Comparison of ENCODE assay signal across 38 cellular contexts in the genomic region with DNA sequence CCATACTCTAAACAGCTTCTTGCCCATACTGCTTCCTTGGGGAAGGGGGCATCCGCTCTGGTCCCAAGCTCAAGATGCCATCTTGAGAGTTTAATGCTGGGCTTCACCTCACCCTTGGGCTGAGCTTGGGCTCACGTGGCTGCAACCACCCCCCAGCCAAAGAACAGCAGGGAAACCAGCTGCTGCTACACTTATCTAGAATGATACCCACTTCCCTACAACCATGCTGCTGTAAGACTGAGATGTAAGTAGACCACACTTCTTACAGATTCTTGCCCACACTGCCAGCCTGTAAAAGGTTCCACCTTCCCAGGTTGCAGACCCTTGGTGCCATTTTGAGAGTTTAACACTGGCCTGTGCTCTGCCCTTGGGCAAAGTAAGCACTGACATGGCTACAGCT. TPM values are rescaled to one million over a fixed set of nuclear protein-coding genes. Genes with fewer than 3 reads are reported as not detected.
"Had no signal": no experiment of that assay in that cellular context is flagged by ENCODE, and none has a peak within 500 bp of the region (broad histone marks: within the 10 kb centered on the region; RNA-seq: fewer than 3 reads in every experiment).

No MANE protein-coding gene starts in this region.

- FAIRE-seq: endometrium, endothelial cell of umbilical vein had no signal

- H3K27me3 Mint-ChIP-seq: activated CD4-positive, alpha-beta T cell treated with anti-CD3 and anti-CD28 coated beads, Interleukin-2, amount 10 ng/mL, durations not matched to agents 24 days and 14 days; activated naive CD4-positive, alpha-beta T cell treated with anti-CD3 and anti-CD28 coated beads, Interleukin-2, amount 50 U/mL, for 24 hours had no signal

- H3K27ac Mint-ChIP-seq: activated CD4-positive, alpha-beta memory T cell treated with anti-CD3 and anti-CD28 coated beads for 36 hours; activated CD4-positive, alpha-beta T cell treated with anti-CD3 and anti-CD28 coated beads for 36 hours; activated CD4-positive, alpha-beta T cell treated with anti-CD3 and anti-CD28 coated beads, Interleukin-2, amount 10 ng/mL, durations not matched to agents 24 days and 14 days; activated CD8-positive, alpha-beta memory T cell treated with anti-CD3 and anti-CD28 coated beads, Interleukin-2, amount 10 ng/mL, durations not matched to agents 7 days and 5 days; activated CD8-positive, alpha-beta T cell treated with anti-CD3 and anti-CD28 coated beads, Interleukin-2, amount 10 ng/mL, durations not matched to agents 7 days and 5 days; activated naive CD4-positive, alpha-beta T cell treated with anti-CD3 and anti-CD28 coated beads for 36 hours; activated naive CD4-positive, alpha-beta T cell treated with anti-CD3 and anti-CD28 coated beads, Interleukin-2, amount 50 U/mL, for 24 hours; activated naive CD8-positive, alpha-beta T cell treated with anti-CD3 and anti-CD28 coated beads for 36 hours; activated naive CD8-positive, alpha-beta T cell treated with anti-CD3 and anti-CD28 coated beads, Interleukin-2, amount 50 U/mL, for 24 hours; activated T-helper 1 cell treated with anti-CD3 and anti-CD28 coated beads, Interleukin-12 subunit alpha, Interleukin-12 subunit beta, Interleukin-2, Interleukin-4 antibody, amounts not matched to agents 30 ng/mL and 10 ng/mL and 1 ng/mL, durations not matched to agents 14 hours and 24 hours and 36 hours; activated T-helper 2 cell treated with anti-CD3 and anti-CD28 coated beads, Interferon-gamma antibody, Interleukin-2, Interleukin-4, amounts not matched to agents 10 μg/mL and 5 μg/mL and 100 μg/mL, durations not matched to agents 14 hours and 24 hours and 36 hours had no signal

- ATAC-seq: activated CD4-positive, alpha-beta T cell treated with anti-CD3 and anti-CD28 coated beads for 36 hours; activated CD8-positive, alpha-beta memory T cell treated with anti-CD3 and anti-CD28 coated beads, Interleukin-2, amount 10 ng/mL, durations not matched to agents 7 days and 5 days; activated CD8-positive, alpha-beta T cell treated with anti-CD3 and anti-CD28 coated beads, Interleukin-2, amount 10 ng/mL, durations not matched to agents 7 days and 5 days; activated naive CD8-positive, alpha-beta T cell treated with anti-CD3 and anti-CD28 coated beads, Interleukin-2, amount 50 U/mL, for 24 hours; body of pancreas; gastroesophageal sphincter had no signal

- DNase-seq: activated CD4-positive, alpha-beta memory T cell treated with anti-CD3 and anti-CD28 coated beads for 36 hours; activated CD4-positive, alpha-beta T cell treated with anti-CD3 and anti-CD28 coated beads for 36 hours; activated CD4-positive, alpha-beta T cell treated with anti-CD3 and anti-CD28 coated beads, Interleukin-2, amount 10 ng/mL, durations not matched to agents 24 days and 14 days; activated CD4-positive, CD25-positive, alpha-beta regulatory T cell; activated CD4-positive, CD25-positive, alpha-beta regulatory T cell treated with anti-CD3 and anti-CD28 coated beads, Interleukin-2, amount 50 U/mL, for 72 hours; activated CD8-positive, alpha-beta memory T cell treated with anti-CD3 and anti-CD28 coated beads, Interleukin-2, amount 10 ng/mL, durations not matched to agents 7 days and 5 days; activated CD8-positive, alpha-beta memory T cell treated with anti-CD3 and anti-CD28 coated beads, Interleukin-2, amount 50 U/mL, for 4 hours; activated CD8-positive, alpha-beta T cell treated with anti-CD3 and anti-CD28 coated beads, Interleukin-2, amount 10 ng/mL, durations not matched to agents 7 days and 5 days; activated effector memory CD4-positive, alpha-beta T cell treated with anti-CD3 and anti-CD28 coated beads, Interleukin-2, amount 50 U/mL, for 16 hours; activated naive CD4-positive, alpha-beta T cell treated with anti-CD3 and anti-CD28 coated beads for 36 hours; activated naive CD8-positive, alpha-beta T cell treated with anti-CD3 and anti-CD28 coated beads for 36 hours; activated naive CD8-positive, alpha-beta T cell treated with anti-CD3 and anti-CD28 coated beads, Interleukin-2, amount 50 U/mL, for 24 hours; activated T-cell treated with anti-CD3 and anti-CD28 coated beads, Interleukin-2, amount 50 U/mL, for 1 hour; activated T-cell treated with anti-CD3 and anti-CD28 coated beads, Interleukin-2, amount 50 U/mL, for 48 hours; adrenal gland; amygdala; aorta; body of pancreas; central memory CD4-positive, alpha-beta T cell; cerebellar nuclear complex; colonic mucosa; effector CD8-positive, alpha-beta T cell; esophagus squamous epithelium; T-helper 2 cell had no signal

- H3K27me3 ChIP-seq: adrenal gland, body of pancreas, cardiac muscle cell, colonic mucosa, esophagus squamous epithelium, gastroesophageal sphincter had no signal

- H3K4me1 ChIP-seq: adrenal gland, body of pancreas, colonic mucosa, esophagus squamous epithelium, gastroesophageal sphincter had no signal

- H3K4me1 Mint-ChIP-seq: activated CD4-positive, alpha-beta T cell treated with anti-CD3 and anti-CD28 coated beads for 36 hours; activated CD4-positive, alpha-beta T cell treated with anti-CD3 and anti-CD28 coated beads, Interleukin-2, amount 10 ng/mL, durations not matched to agents 24 days and 14 days; activated CD8-positive, alpha-beta memory T cell treated with anti-CD3 and anti-CD28 coated beads, Interleukin-2, amount 10 ng/mL, durations not matched to agents 7 days and 5 days; activated naive CD4-positive, alpha-beta T cell treated with anti-CD3 and anti-CD28 coated beads, Interleukin-2, amount 50 U/mL, for 24 hours; activated naive CD8-positive, alpha-beta T cell treated with anti-CD3 and anti-CD28 coated beads, Interleukin-2, amount 50 U/mL, for 24 hours had no signal

- H3K4me3 ChIP-seq: adrenal gland, body of pancreas, cardiac muscle cell, colonic mucosa, esophagus squamous epithelium, gastroesophageal sphincter had no signal

- H3K4me3 Mint-ChIP-seq: activated CD4-positive, alpha-beta memory T cell treated with anti-CD3 and anti-CD28 coated beads for 36 hours; activated CD4-positive, alpha-beta T cell treated with anti-CD3 and anti-CD28 coated beads for 36 hours; activated CD4-positive, alpha-beta T cell treated with anti-CD3 and anti-CD28 coated beads, Interleukin-2, amount 10 ng/mL, durations not matched to agents 24 days and 14 days; activated CD8-positive, alpha-beta memory T cell treated with anti-CD3 and anti-CD28 coated beads, Interleukin-2, amount 10 ng/mL, durations not matched to agents 7 days and 5 days; activated CD8-positive, alpha-beta T cell treated with anti-CD3 and anti-CD28 coated beads, Interleukin-2, amount 10 ng/mL, durations not matched to agents 7 days and 5 days; activated naive CD4-positive, alpha-beta T cell treated with anti-CD3 and anti-CD28 coated beads for 36 hours; activated naive CD4-positive, alpha-beta T cell treated with anti-CD3 and anti-CD28 coated beads, Interleukin-2, amount 50 U/mL, for 24 hours; activated naive CD8-positive, alpha-beta T cell treated with anti-CD3 and anti-CD28 coated beads for 36 hours; activated naive CD8-positive, alpha-beta T cell treated with anti-CD3 and anti-CD28 coated beads, Interleukin-2, amount 50 U/mL, for 24 hours; activated T-helper 1 cell treated with anti-CD3 and anti-CD28 coated beads, Interleukin-12 subunit alpha, Interleukin-12 subunit beta, Interleukin-2, Interleukin-4 antibody, amounts not matched to agents 30 ng/mL and 10 ng/mL and 1 ng/mL, durations not matched to agents 14 hours and 24 hours and 36 hours had no signal

- H3K36me3 Mint-ChIP-seq: activated CD8-positive, alpha-beta memory T cell treated with anti-CD3 and anti-CD28 coated beads, Interleukin-2, amount 10 ng/mL, durations not matched to agents 7 days and 5 days had no signal

- H3K36me3 ChIP-seq: adrenal gland, cardiac muscle cell, colonic mucosa, esophagus squamous epithelium, gastroesophageal sphincter had no signal

- H3K27ac ChIP-seq: adrenal gland, body of pancreas, cardiac muscle cell, colonic mucosa, epithelial cell of prostate, esophagus squamous epithelium, gastroesophageal sphincter had no signal

- H3K9me3 ChIP-seq: adrenal gland, body of pancreas, colonic mucosa had no signal

RNA-seq across cellular contexts. Expression of a gene that starts 9.7 kb away (rescaled TPM):
- total RNA-seq: activated CD4-positive, alpha-beta memory T cell treated with anti-CD3 and anti-CD28 coated beads for 36 hours; activated CD4-positive, alpha-beta T cell treated with anti-CD3 and anti-CD28 coated beads, Interleukin-2, amount 10 ng/mL, durations not matched to agents 24 days and 14 days; activated CD8-positive, alpha-beta memory T cell treated with anti-CD3 and anti-CD28 coated beads for 36 hours; activated CD8-positive, alpha-beta memory T cell treated with anti-CD3 and anti-CD28 coated beads, Interleukin-2, amount 10 ng/mL, durations not matched to agents 7 days and 5 days; activated naive CD8-positive, alpha-beta T cell treated with anti-CD3 and anti-CD28 coated beads for 36 hours; activated T-helper 1 cell treated with anti-CD3 and anti-CD28 coated beads, Interleukin-12 subunit alpha, Interleukin-12 subunit beta, Interleukin-2, Interleukin-4 antibody, amounts not matched to agents 30 ng/mL and 10 ng/mL and 1 ng/mL, durations not matched to agents 14 hours and 24 hours and 36 hours; activated T-helper 2 cell treated with anti-CD3 and anti-CD28 coated beads, Interferon-gamma antibody, Interleukin-2, Interleukin-4, amounts not matched to agents 10 μg/mL and 5 μg/mL and 100 μg/mL, durations not matched to agents 14 hours and 24 hours and 36 hours; body of pancreas; cardiac muscle cell; dermis microvascular lymphatic vessel endothelial cell; endothelial cell of umbilical vein; fibroblast of lung; fibroblast of villous mesenchyme; glomerular endothelial cell; T-helper 1 cell treated with Interleukin-12 subunit alpha and Interleukin-12 subunit beta and Interleukin-4 antibody, amounts not matched to agents 30 ng/mL and 1 ng/mL, for 36 hours had no signal
- polyA plus RNA-seq: cardiac muscle cell, endothelial cell of umbilical vein, fibroblast of lung had no signal

RNA-seq across cellular contexts. Expression of a gene that starts 43.2 kb away (rescaled TPM):
- total RNA-seq: body of pancreas, cardiac muscle cell, dermis microvascular lymphatic vessel endothelial cell, endothelial cell of umbilical vein, fibroblast of lung, fibroblast of villous mesenchyme, glomerular endothelial cell had no signal
- polyA plus RNA-seq: cardiac muscle cell, endothelial cell of umbilical vein, fibroblast of lung had no signal

RNA-seq across cellular contexts. Expression of a gene that starts 58.3 kb away (rescaled TPM):
- total RNA-seq: activated CD4-positive, alpha-beta memory T cell treated with anti-CD3 and anti-CD28 coated beads for 36 hours; activated CD4-positive, alpha-beta T cell treated with anti-CD3 and anti-CD28 coated beads, Interleukin-2, amount 10 ng/mL, durations not matched to agents 24 days and 14 days; activated CD8-positive, alpha-beta memory T cell treated with anti-CD3 and anti-CD28 coated beads for 36 hours; activated CD8-positive, alpha-beta memory T cell treated with anti-CD3 and anti-CD28 coated beads, Interleukin-2, amount 10 ng/mL, durations not matched to agents 7 days and 5 days; activated T-helper 1 cell treated with anti-CD3 and anti-CD28 coated beads, Interleukin-12 subunit alpha, Interleukin-12 subunit beta, Interleukin-2, Interleukin-4 antibody, amounts not matched to agents 30 ng/mL and 10 ng/mL and 1 ng/mL, durations not matched to agents 14 hours and 24 hours and 36 hours; adrenal gland; body of pancreas; cardiac muscle cell; dermis microvascular lymphatic vessel endothelial cell; endothelial cell of umbilical vein; fibroblast of lung; fibroblast of villous mesenchyme; glomerular endothelial cell; T-helper 1 cell treated with Interleukin-12 subunit alpha and Interleukin-12 subunit beta and Interleukin-4 antibody, amounts not matched to agents 30 ng/mL and 1 ng/mL, for 36 hours had no signal
- polyA plus RNA-seq: adrenal gland, aorta, cardiac muscle cell, endothelial cell of umbilical vein, fibroblast of lung had no signal
